ENCODE assay signal across 13 cellular contexts in the genomic region with DNA sequence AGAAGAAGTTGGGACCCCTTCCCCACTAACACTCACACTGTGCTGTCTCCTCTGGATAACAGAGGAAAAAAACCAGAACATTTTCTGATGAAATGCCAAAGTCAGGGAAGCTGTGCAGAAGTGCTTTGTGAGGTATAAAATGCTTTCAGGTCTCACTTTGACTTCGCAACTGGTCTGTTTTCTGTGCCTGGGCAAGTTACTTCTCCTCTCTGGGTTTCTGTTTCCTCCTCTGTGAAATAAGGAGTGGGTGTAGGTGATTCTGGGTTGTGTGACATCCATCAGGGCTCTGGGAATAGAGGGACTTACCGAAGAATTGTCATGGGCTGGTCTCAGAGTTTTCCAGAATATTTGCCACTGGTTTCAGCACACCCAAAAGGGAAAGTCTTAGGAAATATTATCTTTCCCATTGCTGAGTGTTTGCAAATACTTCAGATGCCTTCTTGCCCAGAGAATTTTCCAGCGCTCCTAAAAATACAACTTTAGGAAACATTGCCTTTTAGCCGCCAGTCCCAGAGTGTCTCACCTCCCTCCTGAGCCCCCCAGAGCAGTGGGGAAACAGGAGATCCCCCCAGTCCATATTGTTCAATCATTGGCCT.
DNase-seq lines count a peak whose midpoint lies in the region; ATAC-seq and TF ChIP-seq lines count a peak whose summit lies in the region.
"Had no signal": no experiment of that assay in that cellular context is flagged by ENCODE, and none has a peak within 500 bp of the region (broad histone marks: within the 10 kb centered on the region; RNA-seq: fewer than 3 reads in every experiment).

No MANE protein-coding gene starts in this region.

- H3K27ac Mint-ChIP-seq in activated CD8-positive, alpha-beta memory T cell treated with anti-CD3 and anti-CD28 coated beads, Interleukin-2, amount 10 ng/mL, durations not matched to agents 7 days and 5 days: peak overlapping the region; percentile 88
- peak overlapping the region; percentile 93 for H3K27ac Mint-ChIP-seq in activated naive CD4-positive, alpha-beta T cell treated with anti-CD3 and anti-CD28 coated beads, Interleukin-2, amount 50 U/mL, for 24 hours

- CTCF ChIA-PET in activated CD8-positive, alpha-beta memory T cell treated with anti-CD3 and anti-CD28 coated beads, Interleukin-2, amount 10 ng/mL, durations not matched to agents 7 days and 5 days (lab: Charles Lee): interaction anchor here (6.0 to 6.2 kb wide), 2 partner anchors 10 to 13 kb away, joined by 55 to 85 read pairs; no protein-coding TSS in a partner anchor

- no peaks in the 10 kb centered on the region for H3K9me3 ChIP-seq in lower lobe of right lung
- H3K9me3 ChIP-seq in tibial nerve: no peaks in the 10 kb centered on the region
- H3K9me3 ChIP-seq: body of pancreas had no signal

- peaks cover 78% of the 10 kb centered on the region for H3K4me1 Mint-ChIP-seq in activated CD8-positive, alpha-beta memory T cell treated with anti-CD3 and anti-CD28 coated beads, Interleukin-2, amount 10 ng/mL, durations not matched to agents 7 days and 5 days
- H3K4me1 Mint-ChIP-seq in activated naive CD4-positive, alpha-beta T cell treated with anti-CD3 and anti-CD28 coated beads, Interleukin-2, amount 50 U/mL, for 24 hours: peaks cover 80% of the 10 kb centered on the region

- H3K27me3 ChIP-seq in lower lobe of right lung (ENCODE audit: low read depth) (no peaks in the 10 kb centered on the region), tibial nerve (no peaks in the 10 kb centered on the region)
- H3K27me3 ChIP-seq: body of pancreas had no signal

- TF ChIP-seq EP300 in tibial nerve (IDR thresholded peaks at IDR 0.05): no peak

- no peaks in the 10 kb centered on the region for H3K9me3 Mint-ChIP-seq in activated CD8-positive, alpha-beta memory T cell treated with anti-CD3 and anti-CD28 coated beads, Interleukin-2, amount 10 ng/mL, durations not matched to agents 7 days and 5 days (ENCODE audit: low read depth)
- no peaks in the 10 kb centered on the region for H3K9me3 Mint-ChIP-seq in activated naive CD4-positive, alpha-beta T cell treated with anti-CD3 and anti-CD28 coated beads, Interleukin-2, amount 50 U/mL, for 24 hours

- 59 to 66% methylated on average over 4 of the region's 4 CpGs for WGBS in tibial nerve, 2 donors

- H3K27me3 Mint-ChIP-seq in activated CD8-positive, alpha-beta memory T cell treated with anti-CD3 and anti-CD28 coated beads, Interleukin-2, amount 10 ng/mL, durations not matched to agents 7 days and 5 days: no peaks in the 10 kb centered on the region
- no peaks in the 10 kb centered on the region for H3K27me3 Mint-ChIP-seq in activated naive CD4-positive, alpha-beta T cell treated with anti-CD3 and anti-CD28 coated beads, Interleukin-2, amount 50 U/mL, for 24 hours

- H3K27ac ChIP-seq in lower lobe of right lung (peak overlapping the region; percentile 39), tibial nerve (peak overlapping the region in 3 of 4 donors; percentile 26 to 79 (median 67))
- H3K27ac ChIP-seq: body of pancreas had no signal

- intact Hi-C loops in lower lobe of right lung (cut with DNase I): no loop called here

- TF ChIP-seq POLR2A in tibial nerve (IDR thresholded peaks at IDR 0.05): no peak

- TF ChIP-seq CTCF in lower lobe of right lung (IDR thresholded peaks at IDR 0.05): no peak
- no peak for TF ChIP-seq CTCF in tibial nerve (IDR thresholded peaks at IDR 0.05)

- H3K4me1 ChIP-seq in lower lobe of right lung (peaks cover 20% of the 10 kb centered on the region), tibial nerve (peaks cover 0 to 41% (median 5%) of the 10 kb centered on the region in 4 donors)
- H3K4me1 ChIP-seq: body of pancreas had no signal

- no peak for ATAC-seq in activated CD8-positive, alpha-beta memory T cell treated with anti-CD3 and anti-CD28 coated beads, Interleukin-2, amount 10 ng/mL, durations not matched to agents 7 days and 5 days
- ATAC-seq in lower lobe of right lung (peak in 1 of 2 donors; percentile 28), HG02973 (IDR thresholded peaks at IDR 0.05; ENCODE audit: unreplicated experiment) (no peak)
- ATAC-seq: body of pancreas had no signal

- H3K36me3 Mint-ChIP-seq in activated CD8-positive, alpha-beta memory T cell treated with anti-CD3 and anti-CD28 coated beads, Interleukin-2, amount 10 ng/mL, durations not matched to agents 7 days and 5 days: peaks cover 2% of the 10 kb centered on the region
- no peaks in the 10 kb centered on the region for H3K36me3 Mint-ChIP-seq in activated naive CD4-positive, alpha-beta T cell treated with anti-CD3 and anti-CD28 coated beads, Interleukin-2, amount 50 U/mL, for 24 hours

- peak overlapping the region; percentile 81 for H3K4me3 Mint-ChIP-seq in activated CD8-positive, alpha-beta memory T cell treated with anti-CD3 and anti-CD28 coated beads, Interleukin-2, amount 10 ng/mL, durations not matched to agents 7 days and 5 days
- peak overlapping the region; percentile 89 for H3K4me3 Mint-ChIP-seq in activated naive CD4-positive, alpha-beta T cell treated with anti-CD3 and anti-CD28 coated beads, Interleukin-2, amount 50 U/mL, for 24 hours

- H3K4me3 ChIP-seq in lower lobe of right lung: peak overlapping the region; percentile 43
- H3K4me3 ChIP-seq in tibial nerve: peak overlapping the region in 1 of 4 donors; percentile 23
- H3K4me3 ChIP-seq: body of pancreas had no signal

- peak; percentile 46 for DNase-seq in activated CD8-positive, alpha-beta memory T cell treated with anti-CD3 and anti-CD28 coated beads, Interleukin-2, amount 10 ng/mL, durations not matched to agents 7 days and 5 days
- DNase-seq in activated CD8-positive, alpha-beta memory T cell treated with anti-CD3 and anti-CD28 coated beads for 24 hours: no peak
- DNase-seq in lower lobe of right lung (no peak), tibial nerve (ENCODE audit: low spot score in 2 of 2) (no peak), DMS153 treated with DMSO at 0.1 percent for 48 hours (lab: John Stamatoyannopoulos, UW; ENCODE audit: unreplicated experiment) (no peak), DMS79 treated with DMSO at 0.1 percent for 48 hours (lab: John Stamatoyannopoulos, UW) (no peak)
- DNase-seq: activated CD4-positive, alpha-beta T cell treated with anti-CD3 and anti-CD28 coated beads for 4 hours; body of pancreas; DMS79; NCI-H1105; NCI-H524 treated with DMSO at 0.1 percent for 48 hours had no signal

- no peaks in the 10 kb centered on the region for H3K36me3 ChIP-seq in lower lobe of right lung
- H3K36me3 ChIP-seq in tibial nerve: peaks cover 0 to 7% (median 0%) of the 10 kb centered on the region in 3 donors
